Comparison of ENCODE assay signal across 7 cellular contexts in the genomic region with DNA sequence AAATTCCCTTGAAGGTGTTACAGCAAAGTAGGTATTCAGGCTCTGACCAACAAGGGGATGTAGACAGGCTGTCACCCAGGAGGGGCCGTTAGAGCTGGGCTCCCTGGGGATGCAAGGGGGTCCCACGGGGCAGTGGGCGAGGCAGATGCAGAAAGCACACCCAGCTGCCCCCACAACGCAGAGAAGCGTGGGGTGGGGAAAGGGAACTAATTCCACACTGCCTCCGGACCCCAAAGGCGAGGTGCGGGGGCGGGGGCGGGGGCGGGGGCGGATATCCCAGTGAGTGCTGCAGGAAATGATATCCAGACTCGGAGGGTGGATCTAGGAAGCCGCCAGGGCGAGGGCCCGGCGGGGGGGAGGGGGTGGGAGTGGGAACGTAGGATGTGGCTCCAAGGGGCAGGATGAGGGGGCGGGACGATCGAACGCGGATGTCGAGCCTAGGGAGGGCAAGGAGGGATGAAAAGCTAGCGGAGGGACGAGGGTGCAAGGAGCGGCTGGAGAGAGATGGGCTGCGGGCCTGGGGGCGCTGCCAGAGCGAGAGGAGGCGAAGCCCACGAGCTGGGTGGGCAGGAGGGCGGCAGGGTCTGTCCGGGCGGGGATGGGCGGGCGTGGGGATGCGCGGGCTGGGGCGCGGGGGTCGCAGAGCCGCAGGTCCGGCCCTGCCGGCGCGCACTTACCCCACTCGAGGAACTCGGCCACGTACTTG. TPM values are rescaled to one million over a fixed set of nuclear protein-coding genes. Genes with fewer than 3 reads are reported as not detected.
DNase-seq lines count a peak whose midpoint lies in the region; ATAC-seq, FAIRE-seq and TF ChIP-seq lines count a peak whose summit lies in the region.

No MANE protein-coding gene starts in this region.

- CTCF ChIA-PET in WTC11 (lab: Charles Lee): interaction anchor here (0.6 to 3.3 kb wide), 3 partner anchors 24 to 267 kb away, joined by 3 to 17 read pairs (median 4); no protein-coding TSS in a partner anchor

- FAIRE-seq in HTR-8/SVneo (lab: Jason Lieb, UNC) (no peak), pancreas (lab: Jason Lieb, UNC) (no peak)

- no peaks in the 10 kb centered on the region for H3K36me3 Mint-ChIP-seq in WTC11
- no peaks in the 10 kb centered on the region for H3K36me3 Mint-ChIP-seq in glutamatergic neuron (ENCODE audit: unreplicated experiment)

- TF ChIP-seq CTCF in GM10266 (IDR thresholded peaks at IDR 0.05; ENCODE audit: control insufficient read depth, insufficient read depth, low read depth, missing control alignments): no peak
- no peak for TF ChIP-seq CTCF in WTC11 (IDR thresholded peaks at IDR 0.05)
- TF ChIP-seq CTCF in glutamatergic neuron (IDR thresholded peaks at IDR 0.05; ENCODE audit: partially characterized antibody, unreplicated experiment): no peak
- TF ChIP-seq CTCF in pancreas (IDR thresholded peaks at IDR 0.05): no peak

- H3K4me3 Mint-ChIP-seq in WTC11 (peak overlapping the region; percentile 84), glutamatergic neuron (ENCODE audit: unreplicated experiment) (peak overlapping the region; percentile 94)

- DNase-seq in GM10266 (ENCODE audit: extremely low spot score): peak; percentile 40
- peak; percentile 73 for DNase-seq in HTR-8/SVneo (ENCODE audit: insufficient read length, low spot score)
- DNase-seq in WTC11 (ENCODE audit: low spot score): peak; percentile 60
- peak; percentile 84 for DNase-seq in glutamatergic neuron
- DNase-seq in pancreas: peak; percentile 42 to 87 (median 64)
- no peak for DNase-seq in GM19238 (ENCODE audit: insufficient read length, low spot score)
- no peak for DNase-seq in SKM-1 (lab: John Stamatoyannopoulos, UW; ENCODE audit: unreplicated experiment)

- H3K9me3 Mint-ChIP-seq in WTC11 (no peaks in the 10 kb centered on the region), glutamatergic neuron (ENCODE audit: unreplicated experiment) (peaks cover 5% of the 10 kb centered on the region)

- H3K27me3 Mint-ChIP-seq in WTC11 (ENCODE audit: low read depth) (no peaks in the 10 kb centered on the region; the same call in 1 of the 2 replicates), glutamatergic neuron (ENCODE audit: unreplicated experiment) (peaks cover 7% of the 10 kb centered on the region)

- no peaks in the 10 kb centered on the region for H3K9me3 ChIP-seq in pancreas

- H3K27ac ChIP-seq in pancreas: peak overlapping the region; percentile 73 to 85 (median 77)

- H3K27me3 ChIP-seq in pancreas: no peaks in the 10 kb centered on the region

- peaks cover 29% of the 10 kb centered on the region for H3K4me1 Mint-ChIP-seq in WTC11
- H3K4me1 Mint-ChIP-seq in glutamatergic neuron (ENCODE audit: low read depth, unreplicated experiment): peaks cover 16% of the 10 kb centered on the region

- 0 to 2% methylated on average over 30 to 50 of the region's 50 CpGs for whole genome bisulfite sequencing in pancreas, 2 donors

- H3K4me3 ChIP-seq in pancreas: peak overlapping the region; percentile 83 to 96 (median 94)

- POLR2A ChIA-PET in WTC11 (lab: Charles Lee): no interaction called here

- no peaks in the 10 kb centered on the region for H3K36me3 ChIP-seq in pancreas

- H3K4me1 ChIP-seq in pancreas: peaks cover 0 to 21% (median 13%) of the 10 kb centered on the region in 3 donors

- intact Hi-C loops in pancreas (cut with DNase I): no loop called here

- no peak overlapping the region; the same call in 1 of the 2 replicates for H3K27ac Mint-ChIP-seq in WTC11
- H3K27ac Mint-ChIP-seq in glutamatergic neuron (ENCODE audit: unreplicated experiment): peak overlapping the region; percentile 94

- ATAC-seq in WTC11: peak; percentile 3; the same call in 1 of the 2 replicates
- peak; percentile 4 to 42 (median 20) for ATAC-seq in pancreas

TF ChIP-seq in WTC11, 78 proteins besides CTCF, POLR2A, EP300 and RAD21:
- TF ChIP-seq RORB (CRISPR knock-in tag; IDR thresholded peaks at IDR 0.05) (no peak), GTF2I (CRISPR knock-in tag; conservative IDR thresholded peaks at IDR 0.05) (no peak), ZNF138 (CRISPR knock-in tag; conservative IDR thresholded peaks at IDR 0.05) (no peak)
- TF ChIP-seq, protein P1, sequence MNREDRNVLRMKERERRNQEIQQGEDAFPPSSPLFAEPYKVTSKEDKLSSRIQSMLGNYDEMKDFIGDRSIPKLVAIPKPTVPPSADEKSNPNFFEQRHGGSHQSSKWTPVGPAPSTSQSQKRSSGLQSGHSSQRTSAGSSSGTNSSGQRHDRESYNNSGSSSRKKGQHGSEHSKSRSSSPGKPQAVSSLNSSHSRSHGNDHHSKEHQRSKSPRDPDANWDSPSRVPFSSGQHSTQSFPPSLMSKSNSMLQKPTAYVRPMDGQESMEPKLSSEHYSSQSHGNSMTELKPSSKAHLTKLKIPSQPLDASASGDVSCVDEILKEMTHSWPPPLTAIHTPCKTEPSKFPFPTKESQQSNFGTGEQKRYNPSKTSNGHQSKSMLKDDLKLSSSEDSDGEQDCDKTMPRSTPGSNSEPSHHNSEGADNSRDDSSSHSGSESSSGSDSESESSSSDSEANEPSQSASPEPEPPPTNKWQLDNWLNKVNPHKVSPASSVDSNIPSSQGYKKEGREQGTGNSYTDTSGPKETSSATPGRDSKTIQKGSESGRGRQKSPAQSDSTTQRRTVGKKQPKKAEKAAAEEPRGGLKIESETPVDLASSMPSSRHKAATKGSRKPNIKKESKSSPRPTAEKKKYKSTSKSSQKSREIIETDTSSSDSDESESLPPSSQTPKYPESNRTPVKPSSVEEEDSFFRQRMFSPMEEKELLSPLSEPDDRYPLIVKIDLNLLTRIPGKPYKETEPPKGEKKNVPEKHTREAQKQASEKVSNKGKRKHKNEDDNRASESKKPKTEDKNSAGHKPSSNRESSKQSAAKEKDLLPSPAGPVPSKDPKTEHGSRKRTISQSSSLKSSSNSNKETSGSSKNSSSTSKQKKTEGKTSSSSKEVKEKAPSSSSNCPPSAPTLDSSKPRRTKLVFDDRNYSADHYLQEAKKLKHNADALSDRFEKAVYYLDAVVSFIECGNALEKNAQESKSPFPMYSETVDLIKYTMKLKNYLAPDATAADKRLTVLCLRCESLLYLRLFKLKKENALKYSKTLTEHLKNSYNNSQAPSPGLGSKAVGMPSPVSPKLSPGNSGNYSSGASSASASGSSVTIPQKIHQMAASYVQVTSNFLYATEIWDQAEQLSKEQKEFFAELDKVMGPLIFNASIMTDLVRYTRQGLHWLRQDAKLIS (CRISPR knock-in tag; IDR thresholded peaks at IDR 0.05; ENCODE audit: borderline replicate concordance): no peak

RNA-seq across cellular contexts. Expression of gene CDC42BPB, which starts 0.9 kb away (rescaled TPM):
- total RNA-seq in WTC11 (2021) (87.1 to 96.9 TPM (median 87.3 TPM) in 3 replicates), glutamatergic neuron (ENCODE audit: unreplicated experiment) (125 TPM), pancreas (10 to 100 TPM; 27.2 to 45.5 (median 31.0) TPM)
- polyA plus RNA-seq in pancreas: 10 to 100 TPM; 33.5 to 34.5 TPM

RNA-seq across cellular contexts. Expression of gene LBHD2, which starts 27.5 kb away (rescaled TPM):
- total RNA-seq in WTC11 (2021) (not detected in 3 replicates), glutamatergic neuron (ENCODE audit: unreplicated experiment) (not detected), pancreas (not detected)
- polyA plus RNA-seq in pancreas: not detected

RNA-seq across cellular contexts. Expression of gene EXOC3L4, which starts 38.0 kb away (rescaled TPM):
- total RNA-seq in WTC11 (2021) (0.21 to 0.42 TPM (median 0.30 TPM) in 3 replicates), glutamatergic neuron (ENCODE audit: unreplicated experiment) (0.81 TPM), pancreas (1 to 10 TPM in 4 of 6 donors, under 1 TPM in 2; 0.63 to 6.2 (median 1.3) TPM)
- polyA plus RNA-seq in pancreas: 1 to 10 TPM; 5.0 to 8.9 TPM

Comparison
In these comparisons a context has a peak if more than half of its experiments do, and no peak if none do; other contexts are left out.
1. DNase-seq: peak in GM10266 (single experiment), HTR-8/SVneo (single experiment), WTC11 (single experiment), glutamatergic neuron (single experiment) and pancreas (6 of 6); none in GM19238 (single experiment) and SKM-1 (single experiment).